1 cellular context compared by ENCODE assay signal in genomic region chr12:109713187-109713984, GRCh38.
TF ChIP-seq lines count a peak whose summit lies in the region.

Gene FAM222A (plus strand): TSS chr12:109713825. CDS start chr12:109744147, 30,322 bp downstream.

TF ChIP-seq in HepG2, 621 proteins besides CTCF, POLR2A, EP300 and RAD21 (continued from another document and continues in another):
- TF ChIP-seq ZNF800 (CRISPR knock-in tag; IDR thresholded peaks at IDR 0.05): no peak
- peak; percentile 60; the same call in 1 of the 2 replicates for TF ChIP-seq REPIN1 (CRISPR knock-in tag; IDR thresholded peaks at IDR 0.05; ENCODE audit: borderline replicate concordance, low read depth)
- no peak for TF ChIP-seq FOXJ3 (CRISPR knock-in tag; IDR thresholded peaks at IDR 0.05; ENCODE audit: borderline replicate concordance)
- TF ChIP-seq PTBP1 (IDR thresholded peaks at IDR 0.05; ENCODE audit: low read depth, low read length, poor library complexity, severe bottlenecking): no peak
- TF ChIP-seq ZNF230 (CRISPR knock-in tag; IDR thresholded peaks at IDR 0.05): no peak
- TF ChIP-seq ZNF296 (CRISPR knock-in tag; conservative IDR thresholded peaks at IDR 0.05): no peak
- peak; percentile 63; the same call in 1 of the 2 replicates for TF ChIP-seq ZBED4 (CRISPR knock-in tag; IDR thresholded peaks at IDR 0.05; ENCODE audit: borderline replicate concordance)
- TF ChIP-seq SMARCE1 (IDR thresholded peaks at IDR 0.05; ENCODE audit: borderline replicate concordance): no peak
- TF ChIP-seq HOXD1 (CRISPR knock-in tag; IDR thresholded peaks at IDR 0.05): no peak
- TF ChIP-seq ZNF646 (CRISPR knock-in tag; IDR thresholded peaks at IDR 0.05): no peak
- peak; percentile 92 for TF ChIP-seq ARID4A (CRISPR knock-in tag; IDR thresholded peaks at IDR 0.05; ENCODE audit: borderline replicate concordance)
- TF ChIP-seq AGO2 (optimal IDR thresholded peaks at IDR 0.05; ENCODE audit: low read depth, low read length): no peak
- no peak for TF ChIP-seq TBX3 (IDR thresholded peaks at IDR 0.05; ENCODE audit: borderline replicate concordance)
- TF ChIP-seq ZGPAT (CRISPR knock-in tag; IDR thresholded peaks at IDR 0.05): 0 out of 2 replicates have a peak, but pooled peaks have one; percentile 52
- TF ChIP-seq NR2F6 (IDR thresholded peaks at IDR 0.05): no peak
- no peak for TF ChIP-seq NR2F6 (CRISPR knock-in tag; IDR thresholded peaks at IDR 0.05)
- TF ChIP-seq GABPB1 (CRISPR knock-in tag; IDR thresholded peaks at IDR 0.05): peak; percentile 94
- no peak for TF ChIP-seq ARID2 (CRISPR knock-in tag; IDR thresholded peaks at IDR 0.05; ENCODE audit: borderline replicate concordance)
- no peak for TF ChIP-seq ISX (CRISPR knock-in tag; conservative IDR thresholded peaks at IDR 0.05)
- no peak for TF ChIP-seq ZNF30 (CRISPR knock-in tag; IDR thresholded peaks at IDR 0.05)
- TF ChIP-seq ZNF281 (CRISPR knock-in tag; IDR thresholded peaks at IDR 0.05; ENCODE audit: borderline replicate concordance): peak; percentile 71; the same call in 1 of the 2 replicates
- 0 out of 2 replicates have a peak, but pooled peaks have one; percentile 42 for TF ChIP-seq HMGXB3 (CRISPR knock-in tag; IDR thresholded peaks at IDR 0.05; ENCODE audit: borderline replicate concordance)
- no peak for TF ChIP-seq MYNN (CRISPR knock-in tag; IDR thresholded peaks at IDR 0.05; ENCODE audit: low read depth)
- TF ChIP-seq ZNF709 (CRISPR knock-in tag; IDR thresholded peaks at IDR 0.05): no peak
- TF ChIP-seq TAF15 (IDR thresholded peaks at IDR 0.05; ENCODE audit: low read depth, low read length, poor library complexity, severe bottlenecking): no peak
- no peak for TF ChIP-seq RXRB (CRISPR knock-in tag; IDR thresholded peaks at IDR 0.05; ENCODE audit: borderline replicate concordance)
- TF ChIP-seq KMT2A (CRISPR knock-in tag; IDR thresholded peaks at IDR 0.05): no peak
